Comparison of ENCODE assay signal across 7 cellular contexts in the genomic region with DNA sequence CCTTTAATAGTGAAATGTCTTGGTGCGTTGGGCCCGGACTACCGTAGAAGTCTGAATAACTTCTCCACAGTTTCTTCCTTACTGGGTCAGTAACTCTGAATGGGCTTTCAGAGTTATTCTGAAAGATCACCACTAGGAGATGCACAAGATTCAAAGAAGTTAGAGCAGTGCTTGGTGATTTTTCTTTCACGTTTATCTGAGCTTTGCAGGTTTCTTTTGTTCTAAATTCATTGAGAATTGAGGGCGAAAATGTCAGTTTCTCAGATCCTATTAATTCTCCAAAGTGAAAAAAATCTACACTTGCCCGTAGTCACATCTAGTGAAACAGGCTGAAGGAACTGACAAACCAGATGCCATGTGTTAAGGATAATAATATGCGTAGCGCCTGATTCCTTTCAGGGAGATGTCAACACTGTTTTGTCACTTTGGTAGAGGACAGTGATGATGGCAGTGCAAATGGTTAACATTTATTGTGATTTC.
DNase-seq lines count a peak whose midpoint lies in the region; ATAC-seq and TF ChIP-seq lines count a peak whose summit lies in the region.

No MANE protein-coding gene starts in this region.

- H3K4me1 ChIP-seq in iPS DF 6.9 (ENCODE audit: control insufficient read depth, insufficient read depth, low read length) (no peaks in the 10 kb centered on the region), smooth muscle cell (ENCODE audit: low read depth) (peaks cover 7% of the 10 kb centered on the region)

- no peaks in the 10 kb centered on the region for H3K9me3 ChIP-seq in iPS DF 6.9 (ENCODE audit: control insufficient read depth, insufficient read depth, low read length)
- H3K9me3 ChIP-seq in smooth muscle cell (replicated peaks; ENCODE audit: low read depth) = no peaks in the 10 kb centered on the region

- peak overlapping the region; percentile 2 for H2AFZ ChIP-seq in smooth muscle cell (ENCODE audit: low read depth)

- no peak overlapping the region for H3K9ac ChIP-seq in smooth muscle cell (ENCODE audit: low read depth)

- H3K4me3 ChIP-seq in iPS DF 6.9 (ENCODE audit: low read length) (no peak overlapping the region), smooth muscle cell (no peak overlapping the region)

- H3K79me2 ChIP-seq in smooth muscle cell (ENCODE audit: low read depth) = no peaks in the 10 kb centered on the region

- peak; percentile 51 for ATAC-seq in HG02938 (IDR thresholded peaks at IDR 0.05; ENCODE audit: unreplicated experiment)
- ATAC-seq in HG02885 (IDR thresholded peaks at IDR 0.05; ENCODE audit: poor library complexity, unreplicated experiment) = no peak

- no peaks in the 10 kb centered on the region for H3K36me3 ChIP-seq in iPS DF 6.9 (ENCODE audit: control insufficient read depth, insufficient read depth, low read length)
- no peaks in the 10 kb centered on the region for H3K36me3 ChIP-seq in smooth muscle cell (ENCODE audit: low read depth)

- WGBS in iPS DF 6.9 (ENCODE audit: insufficient coverage, insufficient read length) = no CpG with 5 or more reads among the region's 8 CpGs
- WGBS in smooth muscle cell (ENCODE audit: low lambda C conversion rate) = 17% methylated on average over 8 of the region's 8 CpGs

- H3K4me2 ChIP-seq in smooth muscle cell = peak overlapping the region; percentile 63

- DNase-seq in ELR (ENCODE audit: low read depth) = peak; percentile 80
- DNase-seq in NCI-H526 (lab: John Stamatoyannopoulos, UW) = peak; percentile 28 to 53
- DNase-seq in astrocyte of the hippocampus (ENCODE audit: low read depth, low spot score) = peak; percentile 80
- DNase-seq in iPS DF 6.9 (ENCODE audit: low read depth, low spot score) = peak; percentile 31
- no peak for DNase-seq in smooth muscle cell (lab: John Stamatoyannopoulos, UW; ENCODE audit: unreplicated experiment)

- H3K27me3 ChIP-seq in iPS DF 6.9 (ENCODE audit: control insufficient read depth, insufficient read depth, low read length) (no peaks in the 10 kb centered on the region), smooth muscle cell (ENCODE audit: low read depth) (no peaks in the 10 kb centered on the region)

- peak; percentile 88 for TF ChIP-seq CTCF in smooth muscle cell (IDR thresholded peaks at IDR 0.05; ENCODE audit: borderline replicate concordance, insufficient read depth, poor library complexity, severe bottlenecking)

- no peaks in the 10 kb centered on the region for H4K20me1 ChIP-seq in smooth muscle cell (ENCODE audit: low read depth)

- H3F3A ChIP-seq in smooth muscle cell (ENCODE audit: low read depth) = peaks cover 5% of the 10 kb centered on the region

- H3K27ac ChIP-seq in iPS DF 6.9 (ENCODE audit: low read length) = no peak overlapping the region
- H3K27ac ChIP-seq in smooth muscle cell (ENCODE audit: low read depth) = no peak overlapping the region
